13 cellular contexts compared by ENCODE assay signal in genomic region chr3:191566469-191566868, GRCh38.
"Had no signal": no experiment of that assay in that cellular context is flagged by ENCODE, and none has a peak within 500 bp of the region (broad histone marks: within the 10 kb centered on the region; RNA-seq: fewer than 3 reads in every experiment).

No MANE protein-coding gene starts in this region.

- H3K9me3 ChIP-seq: ascending aorta, left ventricle myocardium inferior, psoas muscle, sigmoid colon had no signal

- H3K27me3 ChIP-seq: ascending aorta, sigmoid colon had no signal

- DNase-seq: activated naive CD8-positive, alpha-beta T cell treated with anti-CD3 and anti-CD28 coated beads, Interleukin-2, amount 10 ng/mL, durations not matched to agents 7 days and 5 days; effector memory CD8-positive, alpha-beta T cell; erythroblast; head of caudate nucleus; islet precursor cell; left ventricle myocardium inferior; nephron progenitor cell; psoas muscle; sigmoid colon; stimulated activated CD4-positive, alpha-beta T cell treated with anti-CD3 and anti-CD28 coated beads, Interleukin-2, amount 100 ng/mL, for 48 hours; stimulated activated naive CD4-positive, alpha-beta T cell treated with Interleukin-2 at 50 U/mL for 16 hours; T-helper 17 cell had no signal

- H3K36me3 ChIP-seq: ascending aorta, left ventricle myocardium inferior, sigmoid colon had no signal

- H3K27ac ChIP-seq: ascending aorta, left ventricle myocardium inferior, psoas muscle, sigmoid colon had no signal

- H3K4me1 ChIP-seq: ascending aorta, left ventricle myocardium inferior, psoas muscle, sigmoid colon had no signal

- ATAC-seq: effector memory CD8-positive, alpha-beta T cell; psoas muscle; T-helper 17 cell had no signal

- H3K4me3 ChIP-seq: ascending aorta, left ventricle myocardium inferior, psoas muscle, sigmoid colon had no signal
